Comparison of ENCODE assay signal across 15 cellular contexts in the genomic region with DNA sequence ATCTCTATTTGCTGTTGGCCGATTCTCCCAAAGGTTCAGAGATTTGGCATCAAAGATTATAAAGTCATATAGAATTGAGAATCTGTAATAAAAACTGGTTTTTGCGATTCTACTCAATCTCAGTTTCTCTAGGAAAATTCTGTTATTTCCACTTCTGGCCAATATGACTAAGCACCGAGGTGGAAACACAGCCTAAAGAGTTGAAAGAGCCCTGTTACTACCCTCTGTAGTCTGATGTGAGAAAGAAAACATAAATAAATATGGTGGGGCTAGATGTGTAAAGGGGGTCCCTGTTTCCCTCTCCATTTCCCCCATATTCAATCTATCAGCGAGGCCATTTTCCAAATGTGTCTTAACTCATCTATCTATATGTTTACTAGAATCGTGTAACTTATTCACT.
DNase-seq lines count a peak whose midpoint lies in the region; ATAC-seq and TF ChIP-seq lines count a peak whose summit lies in the region.
"Had no signal": no experiment of that assay in that cellular context is flagged by ENCODE, and none has a peak within 500 bp of the region (broad histone marks: within the 10 kb centered on the region; RNA-seq: fewer than 3 reads in every experiment).

No MANE protein-coding gene starts in this region.

- peaks cover 3% of the 10 kb centered on the region for H3K36me3 Mint-ChIP-seq in activated CD8-positive, alpha-beta T cell treated with anti-CD3 and anti-CD28 coated beads for 36 hours (ENCODE audit: low read depth)
- H3K36me3 Mint-ChIP-seq in activated CD8-positive, alpha-beta T cell treated with anti-CD3 and anti-CD28 coated beads, Interleukin-2, amount 10 ng/mL, durations not matched to agents 7 days and 5 days (ENCODE audit: low read depth) = peaks cover 14% of the 10 kb centered on the region
- H3K36me3 Mint-ChIP-seq in natural killer cell treated with Interleukin-12 subunit alpha and Interleukin-12 subunit beta and Interleukin-15 and Interleukin-18, amount 100 ng/mL, for 72 hours = peaks cover 18% of the 10 kb centered on the region
- no peaks in the 10 kb centered on the region for H3K36me3 Mint-ChIP-seq in natural killer cell
- H3K36me3 Mint-ChIP-seq in activated naive CD8-positive, alpha-beta T cell treated with anti-CD3 and anti-CD28 coated beads for 36 hours = peaks cover 9% of the 10 kb centered on the region

- no peak for DNase-seq in activated CD8-positive, alpha-beta T cell treated with anti-CD3 and anti-CD28 coated beads for 36 hours
- DNase-seq in activated CD8-positive, alpha-beta T cell treated with anti-CD3 and anti-CD28 coated beads, Interleukin-2, amount 10 ng/mL, durations not matched to agents 7 days and 5 days = no peak
- DNase-seq in natural killer cell treated with Interleukin-12 subunit alpha and Interleukin-12 subunit beta and Interleukin-15 and Interleukin-18, amount 100 ng/mL, for 72 hours (ENCODE audit: low spot score) = no peak
- DNase-seq in natural killer cell = no peak
- no peak for DNase-seq in activated naive CD8-positive, alpha-beta T cell treated with anti-CD3 and anti-CD28 coated beads for 36 hours
- DNase-seq in stimulated activated naive CD8-positive, alpha-beta T cell treated with anti-CD3 and anti-CD28 coated beads, Interleukin-15, amount 100 ng/mL, for 72 hours = no peak
- DNase-seq in left ventricle myocardium superior = no peak
- no peak for DNase-seq in germinal center (ENCODE audit: low spot score)
- DNase-seq: 8988T; CD4-positive, alpha-beta memory T cell; DMS153; DMS79; GDM1; H9 had no signal

- H3K4me1 Mint-ChIP-seq in activated CD8-positive, alpha-beta T cell treated with anti-CD3 and anti-CD28 coated beads for 36 hours (ENCODE audit: low read depth) = peaks cover 57% of the 10 kb centered on the region
- peaks cover 55% of the 10 kb centered on the region for H3K4me1 Mint-ChIP-seq in activated CD8-positive, alpha-beta T cell treated with anti-CD3 and anti-CD28 coated beads, Interleukin-2, amount 10 ng/mL, durations not matched to agents 7 days and 5 days (ENCODE audit: low read depth)
- peaks cover 52 to 75% of the 10 kb centered on the region in 2 donors for H3K4me1 Mint-ChIP-seq in natural killer cell treated with Interleukin-12 subunit alpha and Interleukin-12 subunit beta and Interleukin-15 and Interleukin-18, amount 100 ng/mL, for 72 hours (ENCODE audit: low read depth in 2 of 2)
- H3K4me1 Mint-ChIP-seq in natural killer cell = peaks cover 39% of the 10 kb centered on the region in 2 donors
- peaks cover 58% of the 10 kb centered on the region for H3K4me1 Mint-ChIP-seq in activated naive CD8-positive, alpha-beta T cell treated with anti-CD3 and anti-CD28 coated beads for 36 hours
- peaks cover 78% of the 10 kb centered on the region for H3K4me1 Mint-ChIP-seq in stimulated activated naive CD8-positive, alpha-beta T cell treated with anti-CD3 and anti-CD28 coated beads, Interleukin-15, amount 100 ng/mL, for 72 hours

- H3K27me3 Mint-ChIP-seq in activated CD8-positive, alpha-beta T cell treated with anti-CD3 and anti-CD28 coated beads for 36 hours = no peaks in the 10 kb centered on the region
- no peaks in the 10 kb centered on the region for H3K27me3 Mint-ChIP-seq in activated CD8-positive, alpha-beta T cell treated with anti-CD3 and anti-CD28 coated beads, Interleukin-2, amount 10 ng/mL, durations not matched to agents 7 days and 5 days (ENCODE audit: low read depth)
- no peaks in the 10 kb centered on the region for H3K27me3 Mint-ChIP-seq in natural killer cell treated with Interleukin-12 subunit alpha and Interleukin-12 subunit beta and Interleukin-15 and Interleukin-18, amount 100 ng/mL, for 72 hours
- H3K27me3 Mint-ChIP-seq in natural killer cell (ENCODE audit: low read depth in 2 of 2) = no peaks in the 10 kb centered on the region
- no peaks in the 10 kb centered on the region for H3K27me3 Mint-ChIP-seq in activated naive CD8-positive, alpha-beta T cell treated with anti-CD3 and anti-CD28 coated beads for 36 hours
- H3K27me3 Mint-ChIP-seq in stimulated activated naive CD8-positive, alpha-beta T cell treated with anti-CD3 and anti-CD28 coated beads, Interleukin-15, amount 100 ng/mL, for 72 hours = no peaks in the 10 kb centered on the region
- H3K27me3 Mint-ChIP-seq: CD4-positive, alpha-beta memory T cell had no signal

- peaks cover 2% of the 10 kb centered on the region for H3K9me3 Mint-ChIP-seq in activated CD8-positive, alpha-beta T cell treated with anti-CD3 and anti-CD28 coated beads for 36 hours
- H3K9me3 Mint-ChIP-seq in activated CD8-positive, alpha-beta T cell treated with anti-CD3 and anti-CD28 coated beads, Interleukin-2, amount 10 ng/mL, durations not matched to agents 7 days and 5 days (ENCODE audit: insufficient read depth) = no peaks in the 10 kb centered on the region
- H3K9me3 Mint-ChIP-seq in natural killer cell treated with Interleukin-12 subunit alpha and Interleukin-12 subunit beta and Interleukin-15 and Interleukin-18, amount 100 ng/mL, for 72 hours = peaks cover 3% of the 10 kb centered on the region
- H3K9me3 Mint-ChIP-seq in natural killer cell = peaks cover 1% of the 10 kb centered on the region in 2 donors
- peaks cover 5% of the 10 kb centered on the region for H3K9me3 Mint-ChIP-seq in activated naive CD8-positive, alpha-beta T cell treated with anti-CD3 and anti-CD28 coated beads for 36 hours
- H3K9me3 Mint-ChIP-seq in stimulated activated naive CD8-positive, alpha-beta T cell treated with anti-CD3 and anti-CD28 coated beads, Interleukin-15, amount 100 ng/mL, for 72 hours = peaks cover 7% of the 10 kb centered on the region in 2 donors
- H3K9me3 Mint-ChIP-seq: H9 had no signal

- intact Hi-C loops in activated CD8-positive, alpha-beta T cell treated with anti-CD3 and anti-CD28 coated beads for 36 hours (cut with micrococcal nuclease) = no loop called here
- intact Hi-C loops in natural killer cell (cut with micrococcal nuclease) (no loop called here), left ventricle myocardium superior (cut with micrococcal nuclease) (no loop called here)

- peak overlapping the region; percentile 28 for H3K27ac Mint-ChIP-seq in activated CD8-positive, alpha-beta T cell treated with anti-CD3 and anti-CD28 coated beads for 36 hours
- H3K27ac Mint-ChIP-seq in activated CD8-positive, alpha-beta T cell treated with anti-CD3 and anti-CD28 coated beads, Interleukin-2, amount 10 ng/mL, durations not matched to agents 7 days and 5 days = no peak overlapping the region
- peak overlapping the region; percentile 3 to 64 for H3K27ac Mint-ChIP-seq in natural killer cell treated with Interleukin-12 subunit alpha and Interleukin-12 subunit beta and Interleukin-15 and Interleukin-18, amount 100 ng/mL, for 72 hours
- H3K27ac Mint-ChIP-seq in natural killer cell = no peak overlapping the region
- peak overlapping the region; percentile 44 for H3K27ac Mint-ChIP-seq in activated naive CD8-positive, alpha-beta T cell treated with anti-CD3 and anti-CD28 coated beads for 36 hours
- H3K27ac Mint-ChIP-seq in stimulated activated naive CD8-positive, alpha-beta T cell treated with anti-CD3 and anti-CD28 coated beads, Interleukin-15, amount 100 ng/mL, for 72 hours = peak overlapping the region in 1 of 2 donors; percentile 36
- H3K27ac Mint-ChIP-seq: H9 had no signal

- TF ChIP-seq CTCF in activated CD8-positive, alpha-beta T cell treated with anti-CD3 and anti-CD28 coated beads for 36 hours (IDR thresholded peaks at IDR 0.05) = no peak
- no peak for TF ChIP-seq CTCF in natural killer cell (IDR thresholded peaks at IDR 0.05)

- CTCF ChIA-PET in activated CD8-positive, alpha-beta T cell treated with anti-CD3 and anti-CD28 coated beads for 36 hours (lab: Charles Lee) = interaction anchor here (1.0 to 2.4 kb wide), 2 partner anchors 13 to 51 kb away, joined by 3 to 10 read pairs; no protein-coding TSS in a partner anchor
- CTCF ChIA-PET in activated CD8-positive, alpha-beta T cell treated with anti-CD3 and anti-CD28 coated beads, Interleukin-2, amount 10 ng/mL, durations not matched to agents 7 days and 5 days (lab: Charles Lee) = interaction anchor here (1.0 to 1.3 kb wide), 3 partner anchors 12 to 13 kb away, joined by 3 to 4 read pairs (median 3); no protein-coding TSS in a partner anchor

- peak; percentile 25 for ATAC-seq in activated CD8-positive, alpha-beta T cell treated with anti-CD3 and anti-CD28 coated beads for 36 hours
- no peak for ATAC-seq in activated CD8-positive, alpha-beta T cell treated with anti-CD3 and anti-CD28 coated beads, Interleukin-2, amount 10 ng/mL, durations not matched to agents 7 days and 5 days
- ATAC-seq in natural killer cell treated with Interleukin-12 subunit alpha and Interleukin-12 subunit beta and Interleukin-15 and Interleukin-18, amount 100 ng/mL, for 72 hours = no peak
- no peak for ATAC-seq in natural killer cell
- no peak for ATAC-seq in stimulated activated naive CD8-positive, alpha-beta T cell treated with anti-CD3 and anti-CD28 coated beads, Interleukin-15, amount 100 ng/mL, for 72 hours
- ATAC-seq in left ventricle myocardium superior = no peak

- no peak overlapping the region for H3K4me3 Mint-ChIP-seq in activated CD8-positive, alpha-beta T cell treated with anti-CD3 and anti-CD28 coated beads for 36 hours
- H3K4me3 Mint-ChIP-seq in activated CD8-positive, alpha-beta T cell treated with anti-CD3 and anti-CD28 coated beads, Interleukin-2, amount 10 ng/mL, durations not matched to agents 7 days and 5 days = no peak overlapping the region
- H3K4me3 Mint-ChIP-seq in natural killer cell treated with Interleukin-12 subunit alpha and Interleukin-12 subunit beta and Interleukin-15 and Interleukin-18, amount 100 ng/mL, for 72 hours = no peak overlapping the region
- no peak overlapping the region for H3K4me3 Mint-ChIP-seq in natural killer cell
- H3K4me3 Mint-ChIP-seq in activated naive CD8-positive, alpha-beta T cell treated with anti-CD3 and anti-CD28 coated beads for 36 hours = no peak overlapping the region
- H3K4me3 Mint-ChIP-seq in stimulated activated naive CD8-positive, alpha-beta T cell treated with anti-CD3 and anti-CD28 coated beads, Interleukin-15, amount 100 ng/mL, for 72 hours = peak overlapping the region; percentile 5 to 37
- H3K4me3 Mint-ChIP-seq: CD14-positive monocyte; CD4-positive, alpha-beta memory T cell; H9 had no signal

- POLR2A ChIA-PET in activated CD8-positive, alpha-beta T cell treated with anti-CD3 and anti-CD28 coated beads for 36 hours (lab: Charles Lee) = interaction anchor here (0.8 to 4.2 kb wide), 5 partner anchors 8 to 70 kb away, joined by 4 to 16 read pairs (median 13); no protein-coding TSS in a partner anchor
- POLR2A ChIA-PET in activated CD8-positive, alpha-beta T cell treated with anti-CD3 and anti-CD28 coated beads, Interleukin-2, amount 10 ng/mL, durations not matched to agents 7 days and 5 days (lab: Charles Lee) = interaction anchor here (1.3 kb wide), 1 partner anchor 52 kb away, joined by 3 read pairs; no protein-coding TSS in a partner anchor

Comparison
In these comparisons a context has a peak if more than half of its experiments do, and no peak if none do; other contexts are left out.
1. H3K27ac Mint-ChIP-seq: peak in activated CD8-positive, alpha-beta T cell treated with anti-CD3 and anti-CD28 coated beads for 36 hours (single experiment), natural killer cell treated with Interleukin-12 subunit alpha and Interleukin-12 subunit beta and Interleukin-15 and Interleukin-18, amount 100 ng/mL, for 72 hours (2 of 2) and activated naive CD8-positive, alpha-beta T cell treated with anti-CD3 and anti-CD28 coated beads for 36 hours (single experiment); none in activated CD8-positive, alpha-beta T cell treated with anti-CD3 and anti-CD28 coated beads, Interleukin-2, amount 10 ng/mL, durations not matched to agents 7 days and 5 days (single experiment) and natural killer cell (0 of 2).
2. H3K4me3 Mint-ChIP-seq: peak in stimulated activated naive CD8-positive, alpha-beta T cell treated with anti-CD3 and anti-CD28 coated beads, Interleukin-15, amount 100 ng/mL, for 72 hours (2 of 2); none in activated CD8-positive, alpha-beta T cell treated with anti-CD3 and anti-CD28 coated beads for 36 hours (single experiment), activated CD8-positive, alpha-beta T cell treated with anti-CD3 and anti-CD28 coated beads, Interleukin-2, amount 10 ng/mL, durations not matched to agents 7 days and 5 days (single experiment), natural killer cell treated with Interleukin-12 subunit alpha and Interleukin-12 subunit beta and Interleukin-15 and Interleukin-18, amount 100 ng/mL, for 72 hours (single experiment), natural killer cell (single experiment) and activated naive CD8-positive, alpha-beta T cell treated with anti-CD3 and anti-CD28 coated beads for 36 hours (single experiment).